Comparison of ENCODE assay signal across 25 cellular contexts in the genomic region with DNA sequence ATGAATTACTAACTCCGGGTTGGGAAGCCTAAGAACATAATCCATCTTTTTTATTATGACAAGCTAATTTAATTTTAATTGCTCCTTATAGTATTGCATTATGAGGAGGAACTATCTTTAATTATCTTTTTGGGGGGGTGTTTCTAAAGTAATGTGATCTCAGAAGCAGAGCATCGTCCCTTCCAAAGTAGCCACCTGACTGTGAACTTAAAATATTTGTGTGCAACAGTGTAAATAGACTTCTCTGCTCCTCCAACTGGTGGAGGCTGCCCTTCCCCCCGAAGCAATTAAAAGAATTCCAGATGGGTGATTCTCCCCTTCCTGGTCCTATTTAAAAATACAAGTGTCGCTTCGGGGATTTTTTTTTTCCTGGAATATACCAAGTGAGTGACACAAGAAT. TPM values are rescaled to one million over a fixed set of nuclear protein-coding genes. Genes with fewer than 3 reads are reported as not detected.
DNase-seq lines count a peak whose midpoint lies in the region; ATAC-seq, FAIRE-seq and TF ChIP-seq lines count a peak whose summit lies in the region.
"Had no signal": no experiment of that assay in that cellular context is flagged by ENCODE, and none has a peak within 500 bp of the region (broad histone marks: within the 10 kb centered on the region; RNA-seq: fewer than 3 reads in every experiment).

No MANE protein-coding gene starts in this region.

- H3K27me3 ChIP-seq in HUES64 (ENCODE audit: insufficient read depth, low read length): no peaks in the 10 kb centered on the region
- H3K27me3 ChIP-seq: SJCRH30, stomach had no signal

- no peaks in the 10 kb centered on the region for H3K27me3 Mint-ChIP-seq in osteocyte (ENCODE audit: unreplicated experiment)
- H3K27me3 Mint-ChIP-seq: type B pancreatic cell had no signal

- H3K4me1 Mint-ChIP-seq in osteocyte (ENCODE audit: unreplicated experiment): peaks cover 19% of the 10 kb centered on the region
- H3K4me1 Mint-ChIP-seq: activated B cell treated with CpG ODN at 0.5 μM for 24 hours; activated naive CD8-positive, alpha-beta T cell treated with anti-CD3 and anti-CD28 coated beads for 36 hours had no signal

- no peaks in the 10 kb centered on the region for H3K9me3 ChIP-seq in HUES64 (ENCODE audit: insufficient read depth, low read depth, low read length)
- H3K9me3 ChIP-seq: HAP-1, SJCRH30, stomach had no signal

- H3K36me3 ChIP-seq in HUES64 (ENCODE audit: insufficient read depth, low read length): peaks cover 13% of the 10 kb centered on the region
- H3K36me3 ChIP-seq: HAP-1, stomach had no signal

- peak; percentile 95 for FAIRE-seq in endometrium (lab: Jason Lieb, UNC)
- FAIRE-seq: D721Med, GM12891 had no signal

- no peak overlapping the region for H3K4me3 Mint-ChIP-seq in osteocyte (ENCODE audit: unreplicated experiment)
- H3K4me3 Mint-ChIP-seq: activated B cell treated with CpG ODN at 0.5 μM for 24 hours; activated CD8-positive, alpha-beta T cell treated with anti-CD3 and anti-CD28 coated beads, Interleukin-2, amount 10 ng/mL, durations not matched to agents 7 days and 5 days; activated naive CD8-positive, alpha-beta T cell treated with anti-CD3 and anti-CD28 coated beads for 36 hours; naive B cell; T-helper 2 cell treated with Interferon-gamma antibody and Interleukin-4, amounts not matched to agents 5 μg/mL and 100 μg/mL, for 36 hours had no signal

- WGBS in HUES64: 89% methylated on average over 4 of the region's 5 CpGs

- no peak overlapping the region for H3K9ac ChIP-seq in HUES64 (ENCODE audit: low read depth, low read length)

- peak overlapping the region; percentile 26; the same call in 1 of the 2 replicates for H3K27ac ChIP-seq in HUES64 (ENCODE audit: low read depth, low read length)
- H3K27ac ChIP-seq: C4-2B, SJCRH30, stomach had no signal

- no peak for TF ChIP-seq CTCF in osteocyte (IDR thresholded peaks at IDR 0.05)

- H3K36me3 Mint-ChIP-seq in osteocyte (ENCODE audit: unreplicated experiment): peaks cover 14% of the 10 kb centered on the region
- H3K36me3 Mint-ChIP-seq: activated naive CD8-positive, alpha-beta T cell treated with anti-CD3 and anti-CD28 coated beads for 36 hours; naive B cell had no signal

- H3K27ac Mint-ChIP-seq in osteocyte (ENCODE audit: unreplicated experiment): peak overlapping the region; percentile 27
- H3K27ac Mint-ChIP-seq: activated B cell treated with CpG ODN at 0.5 μM for 24 hours; activated CD8-positive, alpha-beta T cell treated with anti-CD3 and anti-CD28 coated beads, Interleukin-2, amount 10 ng/mL, durations not matched to agents 7 days and 5 days; activated naive CD8-positive, alpha-beta T cell treated with anti-CD3 and anti-CD28 coated beads for 36 hours; naive B cell; T-helper 2 cell treated with Interferon-gamma antibody and Interleukin-4, amounts not matched to agents 5 μg/mL and 100 μg/mL, for 36 hours; type B pancreatic cell had no signal

- ATAC-seq in GM19035 (IDR thresholded peaks at IDR 0.05; ENCODE audit: unreplicated experiment): no peak
- ATAC-seq in GM19324 (IDR thresholded peaks at IDR 0.05; ENCODE audit: low FRiP score, unreplicated experiment): no peak
- ATAC-seq: activated CD8-positive, alpha-beta T cell treated with anti-CD3 and anti-CD28 coated beads, Interleukin-2, amount 10 ng/mL, durations not matched to agents 7 days and 5 days had no signal

- peak; percentile 20 for DNase-seq in NCI-H1105 treated with DMSO at 0.1 percent for 48 hours (lab: John Stamatoyannopoulos, UW)
- DNase-seq in NCI-H1105 (lab: John Stamatoyannopoulos, UW): no peak
- no peak for DNase-seq in osteocyte (ENCODE audit: extremely low spot score, unreplicated experiment)
- no peak for DNase-seq in T-helper 2 cell
- DNase-seq: 8988T; activated B cell treated with CpG ODN at 0.5 μM for 24 hours; activated CD8-positive, alpha-beta T cell treated with anti-CD3 and anti-CD28 coated beads, Interleukin-2, amount 10 ng/mL, durations not matched to agents 7 days and 5 days; activated naive CD8-positive, alpha-beta T cell treated with anti-CD3 and anti-CD28 coated beads for 36 hours; islet precursor cell; naive B cell; NCI-H2029; NCI-H526; SJCRH30; stimulated activated CD4-positive, alpha-beta T cell treated with anti-CD3 and anti-CD28 coated beads, Interleukin-4, amount 100 ng/mL, for 24 hours; stomach had no signal

- H3K9me3 Mint-ChIP-seq in osteocyte (ENCODE audit: unreplicated experiment): no peaks in the 10 kb centered on the region
- H3K9me3 Mint-ChIP-seq: activated B cell treated with CpG ODN at 0.5 μM for 24 hours; activated naive CD8-positive, alpha-beta T cell treated with anti-CD3 and anti-CD28 coated beads for 36 hours; T-helper 2 cell treated with Interferon-gamma antibody and Interleukin-4, amounts not matched to agents 5 μg/mL and 100 μg/mL, for 36 hours had no signal

- no peak overlapping the region for H3K4me3 ChIP-seq in HUES64 (ENCODE audit: low read length)
- H3K4me3 ChIP-seq: HAP-1, SJCRH30, stomach had no signal

- H3K4me1 ChIP-seq in HUES64 (ENCODE audit: insufficient read depth, low read length): peaks cover 21% of the 10 kb centered on the region
- H3K4me1 ChIP-seq: HAP-1 had no signal

RNA-seq across cellular contexts. Expression of a gene that starts 55.7 kb away (rescaled TPM):
- polyA plus RNA-seq in HUES64 (2013, experiment 1 of 2): 73.4 TPM
- 71.3 TPM for polyA plus RNA-seq in HUES64 (2013, experiment 2 of 2)
- total RNA-seq in osteocyte: 31.8 and 32.4 TPM in 2 replicates
- total RNA-seq: activated CD8-positive, alpha-beta T cell treated with anti-CD3 and anti-CD28 coated beads, Interleukin-2, amount 10 ng/mL, durations not matched to agents 7 days and 5 days had no signal
